8 cellular contexts compared by ENCODE assay signal in genomic region chr7:73851410-73852338, GRCh38. TPM values are rescaled to one million over a fixed set of nuclear protein-coding genes. Genes with fewer than 3 reads are reported as not detected.
DNase-seq lines count a peak whose midpoint lies in the region; ATAC-seq and TF ChIP-seq lines count a peak whose summit lies in the region.

No MANE protein-coding gene starts in this region.

- H4K20me1 ChIP-seq in KMS-11 (ENCODE audit: insufficient read depth), result no peaks in the 10 kb centered on the region

- peak overlapping the region; percentile 52; the same call in 1 of the 2 replicates for H3K9ac ChIP-seq in KMS-11

- H2AFZ ChIP-seq in KMS-11 (ENCODE audit: low read depth), result peak overlapping the region; percentile 42

- H3K79me2 ChIP-seq in KMS-11 (ENCODE audit: insufficient read depth, low read depth), result no peaks in the 10 kb centered on the region

- H3K4me3 Mint-ChIP-seq in activated T-cell treated with anti-CD3 and anti-CD28 coated beads, Interleukin-2, amount 50 U/mL, for 4 hours, result no peak overlapping the region

- peak overlapping the region; percentile 81 for H3K27ac ChIP-seq in KMS-11
- H3K27ac ChIP-seq in left ventricle myocardium inferior (replicated peaks), result peak overlapping the region; percentile 66
- H3K27ac ChIP-seq in stomach, result peak overlapping the region in 4 of 5 donors; percentile 47 to 71 (median 57)

- H3K4me2 ChIP-seq in KMS-11, result peak overlapping the region; percentile 67

- H3K27me3 Mint-ChIP-seq in activated T-cell treated with anti-CD3 and anti-CD28 coated beads, Interleukin-2, amount 50 U/mL, for 4 hours (ENCODE audit: low read depth), result peaks cover 11% of the 10 kb centered on the region

- H3K9me3 ChIP-seq in left ventricle myocardium inferior (replicated peaks) (no peaks in the 10 kb centered on the region), stomach (no peaks in the 10 kb centered on the region)

- TF ChIP-seq CTCF in KMS-11 (conservative IDR thresholded peaks at IDR 0.05; ENCODE audit: low read depth, low read length) (no peak), left ventricle myocardium inferior (IDR thresholded peaks at IDR 0.05; ENCODE audit: borderline replicate concordance) (no peak), stomach (IDR thresholded peaks at IDR 0.05) (no peak)

- ATAC-seq in GM21529 (IDR thresholded peaks at IDR 0.05; ENCODE audit: unreplicated experiment) (peak; percentile 74), HG03520 (IDR thresholded peaks at IDR 0.05; ENCODE audit: unreplicated experiment) (no peak)
- peak; percentile 95 to 97 for ATAC-seq in activated T-cell treated with anti-CD3 and anti-CD28 coated beads, Interleukin-2, amount 50 U/mL, for 4 hours

- no peaks in the 10 kb centered on the region for H3K36me3 Mint-ChIP-seq in activated T-cell treated with anti-CD3 and anti-CD28 coated beads, Interleukin-2, amount 50 U/mL, for 4 hours (ENCODE audit: insufficient read depth)

- peaks cover 57% of the 10 kb centered on the region for H3K4me1 ChIP-seq in KMS-11 (ENCODE audit: low read depth, poor library complexity, severe bottlenecking)
- peaks cover 12% of the 10 kb centered on the region for H3K4me1 ChIP-seq in left ventricle myocardium inferior
- peaks cover 6 to 29% (median 16%) of the 10 kb centered on the region in 4 donors for H3K4me1 ChIP-seq in stomach

- H3K4me3 ChIP-seq in KMS-11 (IDR thresholded peaks at IDR 0.05; ENCODE audit: insufficient read depth, low read depth, low read length) (no peak overlapping the region), left ventricle myocardium inferior (no peak overlapping the region), stomach (no peak overlapping the region)

- peaks cover 10% of the 10 kb centered on the region; the same call in 1 of the 2 replicates for H3K27me3 ChIP-seq in KMS-11 (ENCODE audit: insufficient read depth, low read depth)
- peaks cover 36% of the 10 kb centered on the region for H3K27me3 ChIP-seq in left ventricle myocardium inferior (ENCODE audit: low read depth)
- peaks cover 0 to 15% (median 0%) of the 10 kb centered on the region in 3 donors for H3K27me3 ChIP-seq in stomach

- DNase-seq in GF-D8 (lab: John Stamatoyannopoulos, UW), result peak; percentile 55
- DNase-seq in activated T-cell treated with anti-CD3 and anti-CD28 coated beads, Interleukin-2, amount 50 U/mL, for 4 hours, result no peak
- no peak for DNase-seq in left ventricle myocardium inferior
- no peak for DNase-seq in stomach
- no peak for DNase-seq in occipital lobe (lab: John Stamatoyannopoulos, UW)

- H3K36me3 ChIP-seq in KMS-11 (ENCODE audit: insufficient read depth) (no peaks in the 10 kb centered on the region), left ventricle myocardium inferior (no peaks in the 10 kb centered on the region), stomach (no peaks in the 10 kb centered on the region)

- H3K9me3 Mint-ChIP-seq in activated T-cell treated with anti-CD3 and anti-CD28 coated beads, Interleukin-2, amount 50 U/mL, for 4 hours, result no peaks in the 10 kb centered on the region

- intact Hi-C loops in left ventricle myocardium inferior (cut with micrococcal nuclease) (loop anchor here (5.0 kb wide), 1 partner anchor 39 kb away; no protein-coding TSS in a partner anchor), stomach (cut with DNase I; ENCODE audit: low total_unique reads) (loop anchor here (2.0 kb wide), 1 partner anchor 37 kb away; no protein-coding TSS in a partner anchor)

- 36 to 41% (median 39%) methylated on average over 8 of the region's 8 CpGs for WGBS in stomach, 5 donors

- H3K4me1 Mint-ChIP-seq in activated T-cell treated with anti-CD3 and anti-CD28 coated beads, Interleukin-2, amount 50 U/mL, for 4 hours (ENCODE audit: low read depth), result peaks cover 11% of the 10 kb centered on the region

- no peak for TF ChIP-seq POLR2A in stomach (IDR thresholded peaks at IDR 0.05)

- no peak for TF ChIP-seq EP300 in stomach (IDR thresholded peaks at IDR 0.05)

RNA-seq across cellular contexts. Expression of gene TMEM270, which starts 9.3 kb away (rescaled TPM):
- not detected for total RNA-seq in activated T-cell treated with anti-CD3 and anti-CD28 coated beads, Interleukin-2, amount 50 U/mL, for 4 hours
- total RNA-seq in left ventricle myocardium inferior (not detected), stomach (not detected), occipital lobe (not detected)
- polyA plus RNA-seq in stomach, result not detected

RNA-seq across cellular contexts. Expression of gene METTL27, which starts 9.4 kb away (rescaled TPM):
- under 1 TPM in 2 of 3 donors, not detected in 1; 0.41 to 0.69 TPM for total RNA-seq in activated T-cell treated with anti-CD3 and anti-CD28 coated beads, Interleukin-2, amount 50 U/mL, for 4 hours
- total RNA-seq in left ventricle myocardium inferior (0.44 TPM), stomach (1 to 10 TPM in 2 of 5 donors, under 1 TPM in 1, not detected in 2; 0.87 to 4.8 (median 3.0) TPM), occipital lobe (0.78 TPM)
- under 1 TPM in 1 of 3 donors, not detected in 2; 0.80 TPM for polyA plus RNA-seq in stomach

RNA-seq across cellular contexts. Expression of gene CLDN4, which starts 20.9 kb away (rescaled TPM):
- total RNA-seq in activated T-cell treated with anti-CD3 and anti-CD28 coated beads, Interleukin-2, amount 50 U/mL, for 4 hours, result under 1 TPM; 0.24 to 0.56 (median 0.32) TPM
- total RNA-seq in left ventricle myocardium inferior (0.27 TPM), stomach (100 to 1,000 TPM in 1 of 5 donors, 10 to 100 TPM in 3, not detected in 1; 15.6 to 523 (median 17.3) TPM), occipital lobe (0.31 TPM)
- 10 to 100 TPM in 2 of 3 donors, 1 to 10 TPM in 1; 2.4 to 51.2 (median 36.1) TPM for polyA plus RNA-seq in stomach
